In the genomic region with DNA sequence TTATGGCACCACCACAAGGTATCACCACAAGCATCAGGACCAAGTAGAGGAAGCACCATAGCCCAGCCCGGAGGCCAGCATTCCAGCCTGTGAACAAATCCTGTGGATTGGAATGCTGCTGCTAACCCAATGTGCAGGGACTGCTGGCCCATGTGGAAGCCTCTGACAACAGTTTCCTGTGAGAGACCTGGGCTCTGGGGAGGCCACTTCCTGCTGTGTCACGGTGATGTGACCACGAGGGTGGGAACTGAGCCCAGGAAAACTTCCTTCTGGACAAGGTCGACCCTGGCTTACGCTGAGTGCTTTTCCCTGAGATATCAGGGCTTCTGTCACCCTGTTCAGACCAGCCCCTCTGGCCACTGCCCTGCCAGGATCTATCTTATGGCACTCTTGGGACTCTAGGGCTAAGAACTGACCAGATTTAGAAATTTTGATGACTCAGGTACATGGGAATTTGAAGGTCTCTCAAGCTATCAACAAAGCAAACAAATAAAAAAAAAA, we compare ENCODE assay signal across 11 cellular contexts.
DNase-seq lines count a peak whose midpoint lies in the region; ATAC-seq lines count a peak whose summit lies in the region.
"Had no signal": no experiment of that assay in that cellular context is flagged by ENCODE, and none has a peak within 500 bp of the region (broad histone marks: within the 10 kb centered on the region; RNA-seq: fewer than 3 reads in every experiment).

No MANE protein-coding gene starts in this region.

- ATAC-seq in GM21737 (IDR thresholded peaks at IDR 0.05; ENCODE audit: unreplicated experiment) (no peak), HG02870 (IDR thresholded peaks at IDR 0.05; ENCODE audit: unreplicated experiment) (no peak)

- DNase-seq in EL (peak; percentile 99), T1000 (lab: John Stamatoyannopoulos, UW) (peak; percentile 85), glomerular visceral epithelial cell (ENCODE audit: extremely low spot score) (peak; percentile 91), renal cortical epithelial cell (ENCODE audit: low read depth) (peak; percentile 85), T-helper 2 cell (no peak), SIG-M5 treated with dmso at 0.1 percent for 504 hours (lab: John Stamatoyannopoulos, UW; ENCODE audit: unreplicated experiment) (no peak)
- DNase-seq: activated effector memory CD4-positive, alpha-beta T cell treated with anti-CD3 and anti-CD28 coated beads, Interleukin-2, amount 50 U/mL, for 16 hours; esophagus squamous epithelium; occipital lobe had no signal

Comparison
In these comparisons a context has a peak if more than half of its experiments do, and no peak if none do; other contexts are left out.
1. DNase-seq: peak in EL (single experiment), T1000 (single experiment), glomerular visceral epithelial cell (single experiment) and renal cortical epithelial cell (single experiment); none in T-helper 2 cell (0 of 5) and SIG-M5 treated with dmso at 0.1 percent for 504 hours (single experiment).